Comparison of ENCODE assay signal across 18 cellular contexts in genomic region chr6:143701343-143702234, GRCh38. TPM values are rescaled to one million over a fixed set of nuclear protein-coding genes. Genes with fewer than 3 reads are reported as not detected.
DNase-seq lines count a peak whose midpoint lies in the region; ATAC-seq and TF ChIP-seq lines count a peak whose summit lies in the region.
"Had no signal": no experiment of that assay in that cellular context is flagged by ENCODE, and none has a peak within 500 bp of the region (broad histone marks: within the 10 kb centered on the region; RNA-seq: fewer than 3 reads in every experiment).

No MANE protein-coding gene starts in this region.

- peak; percentile 14 for DNase-seq in dermis blood vessel endothelial cell
- no peak for DNase-seq in hepatocyte (ENCODE audit: low spot score)
- DNase-seq in smooth muscle cell (lab: John Stamatoyannopoulos, UW; ENCODE audit: unreplicated experiment): no peak
- DNase-seq in left lobe of liver (ENCODE audit: low spot score): no peak
- DNase-seq in A172 (ENCODE audit: low spot score): no peak
- DNase-seq in DMS153 (lab: John Stamatoyannopoulos, UW): no peak
- DNase-seq: activated CD4-positive, alpha-beta T cell treated with anti-CD3 and anti-CD28 coated beads for 36 hours; activated T-cell treated with anti-CD3 and anti-CD28 coated beads, Interleukin-2, amount 50 U/mL, for 1 hour; glutamatergic neuron; H7; kidney; naive B cell; NCI-H1694 treated with DMSO at 0.1 percent for 48 hours; NCI-H526 treated with DMSO at 0.1 percent for 48 hours; T-helper 2 cell had no signal

- H3K4me1 ChIP-seq in HEK293 (ENCODE audit: control insufficient read depth, insufficient read depth, low read length) (peaks cover 12% of the 10 kb centered on the region), hepatocyte (ENCODE audit: insufficient read depth) (peaks cover 18% of the 10 kb centered on the region), smooth muscle cell (ENCODE audit: low read depth) (no peaks in the 10 kb centered on the region)

- ATAC-seq in left lobe of liver (no peak), HG03571 (IDR thresholded peaks at IDR 0.05; ENCODE audit: unreplicated experiment) (no peak)
- ATAC-seq: activated CD4-positive, alpha-beta T cell treated with anti-CD3 and anti-CD28 coated beads for 36 hours had no signal

- H3K36me3 ChIP-seq in HEK293 (ENCODE audit: control insufficient read depth in 2 of 2, insufficient read depth in 1 of 2, low read length in 2 of 2) (no peaks in the 10 kb centered on the region), hepatocyte (replicated peaks; ENCODE audit: insufficient read depth, low read depth) (no peaks in the 10 kb centered on the region), smooth muscle cell (ENCODE audit: low read depth) (no peaks in the 10 kb centered on the region)

- no peaks in the 10 kb centered on the region for H3F3A ChIP-seq in smooth muscle cell (ENCODE audit: low read depth)

- WGBS in hepatocyte (ENCODE audit: low lambda C conversion rate, missing lambda C conversion rate): 92% methylated on average over 6 of the region's 6 CpGs
- 92% methylated on average over 6 of the region's 6 CpGs for WGBS in smooth muscle cell (ENCODE audit: low lambda C conversion rate)

- no peaks in the 10 kb centered on the region for H3K9me2 ChIP-seq in hepatocyte (replicated peaks; ENCODE audit: insufficient read depth)

- H3K4me3 ChIP-seq in HEK293 (ENCODE audit: low read depth, low read length) (no peak overlapping the region), hepatocyte (no peak overlapping the region), smooth muscle cell (no peak overlapping the region)
- H3K4me3 ChIP-seq: skin epidermis had no signal

- H3K9ac ChIP-seq in smooth muscle cell (ENCODE audit: low read depth): no peak overlapping the region

- H3K27ac ChIP-seq in HEK293 (ENCODE audit: extremely low read depth, low read depth, low read length) (no peak overlapping the region), hepatocyte (peak overlapping the region; percentile 17), smooth muscle cell (ENCODE audit: low read depth) (peak overlapping the region; percentile 31)

- no peak for TF ChIP-seq CTCF in HEK293 (tag by site-specific recombination; IDR thresholded peaks at IDR 0.05)
- TF ChIP-seq CTCF in hepatocyte (IDR thresholded peaks at IDR 0.05; ENCODE audit: poor library complexity): no peak
- TF ChIP-seq CTCF in smooth muscle cell (IDR thresholded peaks at IDR 0.05; ENCODE audit: borderline replicate concordance, insufficient read depth, poor library complexity, severe bottlenecking): no peak

- H2AFZ ChIP-seq in hepatocyte: no peak overlapping the region
- no peak overlapping the region for H2AFZ ChIP-seq in smooth muscle cell (ENCODE audit: low read depth)

- POLR2A ChIA-PET in HEK293 (lab: Yijun Ruan, JAX): no interaction called here

- H3K79me2 ChIP-seq in hepatocyte (peaks cover 93% of the 10 kb centered on the region), smooth muscle cell (ENCODE audit: low read depth) (peaks cover 92% of the 10 kb centered on the region)

- H3K9me3 ChIP-seq in HEK293 (ENCODE audit: control insufficient read depth, insufficient read depth, low read depth, low read length) (no peaks in the 10 kb centered on the region), hepatocyte (ENCODE audit: low read depth) (no peaks in the 10 kb centered on the region), smooth muscle cell (replicated peaks; ENCODE audit: low read depth) (no peaks in the 10 kb centered on the region)

- peaks cover 4% of the 10 kb centered on the region for H4K20me1 ChIP-seq in hepatocyte (ENCODE audit: insufficient read depth, poor library complexity, severe bottlenecking)
- peaks cover 75% of the 10 kb centered on the region for H4K20me1 ChIP-seq in smooth muscle cell (ENCODE audit: low read depth)

- H3K4me2 ChIP-seq in hepatocyte (peak overlapping the region; percentile 40), smooth muscle cell (peak overlapping the region; percentile 52)

- no peaks in the 10 kb centered on the region for H3K27me3 ChIP-seq in hepatocyte
- H3K27me3 ChIP-seq in smooth muscle cell (ENCODE audit: low read depth): no peaks in the 10 kb centered on the region

- CTCF ChIA-PET in HEK293 (lab: Yijun Ruan, JAX): interaction anchor here (0.6 kb wide), 1 partner anchor 413 kb away, joined by 3 read pairs; no protein-coding TSS in a partner anchor

TF ChIP-seq in HEK293, 187 proteins besides CTCF, POLR2A, EP300 and RAD21:
- TF ChIP-seq WT1 (tag by site-specific recombination; IDR thresholded peaks at IDR 0.05): 0 out of 2 replicates have a peak, but pooled peaks have one; percentile 31
- TF ChIP-seq ZNF366 (tag by site-specific recombination; conservative IDR thresholded peaks at IDR 0.05): no peak

RNA-seq across cellular contexts. Expression of gene PHACTR2, which starts 23.8 kb away (rescaled TPM):
- total RNA-seq in dermis blood vessel endothelial cell (199 and 230 TPM in 2 replicates), hepatocyte (107 and 111 TPM in 2 replicates), smooth muscle cell (80.4 and 104 TPM in 2 replicates), left lobe of liver (20.0 TPM)
- polyA plus RNA-seq in hepatocyte (86.6 and 96.8 TPM in 2 replicates), smooth muscle cell (62.7 and 76.0 TPM in 2 replicates)
- total RNA-seq in A172 (2014; rRNA removed; shearing (Covaris generic)): 15.5 and 21.3 TPM in 2 replicates
